26 cellular contexts compared by ENCODE assay signal in the genomic region with DNA sequence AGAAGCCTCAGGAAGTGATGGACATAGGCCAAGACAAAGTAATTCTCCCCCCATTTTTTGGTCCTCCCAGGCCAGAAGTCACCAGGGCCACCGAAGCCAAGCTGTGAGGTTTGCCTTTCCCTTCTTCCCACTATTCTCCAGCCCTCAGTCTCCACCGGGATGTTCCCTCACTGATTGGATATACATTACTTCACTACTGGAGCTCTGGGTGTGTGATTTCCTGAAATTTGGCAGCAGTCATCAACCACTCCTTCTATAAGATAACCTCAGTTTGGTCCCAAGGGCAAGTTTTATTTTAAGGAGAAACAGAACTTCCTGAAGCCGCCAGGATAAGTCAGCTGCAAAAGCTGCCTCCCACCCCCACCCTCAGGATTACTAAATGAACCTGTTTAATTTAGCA. TPM values are rescaled to one million over a fixed set of nuclear protein-coding genes. Genes with fewer than 3 reads are reported as not detected.
DNase-seq lines count a peak whose midpoint lies in the region; ATAC-seq, FAIRE-seq and TF ChIP-seq lines count a peak whose summit lies in the region.
"Had no signal": no experiment of that assay in that cellular context is flagged by ENCODE, and none has a peak within 500 bp of the region (broad histone marks: within the 10 kb centered on the region; RNA-seq: fewer than 3 reads in every experiment).

No MANE protein-coding gene starts in this region.

- no peaks in the 10 kb centered on the region for H3K9me1 ChIP-seq in endothelial cell of umbilical vein (replicated peaks; ENCODE audit: control insufficient read depth, extremely low read depth, insufficient read depth, low read length)

- no peak for DNase-seq in left ventricle myocardium superior
- DNase-seq in Right ventricle myocardium superior, result no peak
- no peak for DNase-seq in endothelial cell of umbilical vein (ENCODE audit: low read depth, low spot score)
- peak; percentile 17 for DNase-seq in osteoblast (ENCODE audit: insufficient read length, low spot score, missing footprints)
- no peak for DNase-seq in DMS53 (lab: John Stamatoyannopoulos, UW)
- DNase-seq in activated gamma-delta T cell (lab: John Stamatoyannopoulos, UW), result no peak
- DNase-seq: C1 segment of cervical spinal cord; CD4-positive, alpha-beta memory T cell; COR-L47; DMS79; EL; GDM1; IMR-90; KG1; MG63; NCI-H1105 treated with DMSO at 0.1 percent for 48 hours; NCI-H2029; NCI-H69; SIG-M5 had no signal

- no peak for TF ChIP-seq POLR2A in endothelial cell of umbilical vein (IDR thresholded peaks at IDR 0.05; ENCODE audit: low read depth, low read length)

- no peak overlapping the region for H3K27ac ChIP-seq in endothelial cell of umbilical vein (ENCODE audit: insufficient read depth, low read depth, low read length)
- no peak overlapping the region for H3K27ac ChIP-seq in osteoblast (ENCODE audit: low read depth, low read length)
- H3K27ac ChIP-seq: RWPE1, SK-N-MC had no signal

- no peak for TF ChIP-seq CTCF in endothelial cell of umbilical vein (IDR thresholded peaks at IDR 0.05; ENCODE audit: extremely low read depth in 1 of 2, insufficient read depth in 1 of 2, low read depth in 1 of 2, low read length in 2 of 2)
- no peak for TF ChIP-seq CTCF in osteoblast (IDR thresholded peaks at IDR 0.05; ENCODE audit: extremely low read depth, low read depth, low read length)

- H3K9me3 ChIP-seq in endothelial cell of umbilical vein (replicated peaks; ENCODE audit: control insufficient read depth, insufficient read depth, low read length) (no peaks in the 10 kb centered on the region), osteoblast (ENCODE audit: low read depth, low read length) (no peaks in the 10 kb centered on the region)
- H3K9me3 ChIP-seq: MG63 had no signal

- POLR2A ChIA-PET in endothelial cell of umbilical vein (lab: Charles Lee), result no interaction called here

- no peak overlapping the region for H3K4me3 ChIP-seq in endothelial cell of umbilical vein (replicated peaks in 1 of 3; ENCODE audit: insufficient read depth in 1 of 3, low read depth in 1 of 3, low read length in 3 of 3)
- H3K4me3 ChIP-seq in osteoblast (ENCODE audit: insufficient read depth, low read length), result no peak overlapping the region
- H3K4me3 ChIP-seq: MG63, SK-N-MC had no signal

- H3K27me3 ChIP-seq in endothelial cell of umbilical vein (ENCODE audit: control insufficient read depth in 2 of 2, insufficient read depth in 2 of 2, low read length in 2 of 2) (no peaks in the 10 kb centered on the region), osteoblast (ENCODE audit: insufficient read depth, low read length) (peaks cover 6% of the 10 kb centered on the region)
- H3K27me3 ChIP-seq: MG63 had no signal

- peak overlapping the region; percentile 20 for H2AFZ ChIP-seq in endothelial cell of umbilical vein (ENCODE audit: low read depth, low read length)
- no peak overlapping the region for H2AFZ ChIP-seq in osteoblast (ENCODE audit: low read length)

- H3K4me1 ChIP-seq in endothelial cell of umbilical vein (ENCODE audit: control insufficient read depth, extremely low read depth, insufficient read depth, low read length), result peaks cover 9% of the 10 kb centered on the region
- no peaks in the 10 kb centered on the region for H3K4me1 ChIP-seq in osteoblast (ENCODE audit: insufficient read depth, low read length)

- ATAC-seq in left ventricle myocardium superior (peak; percentile 13), Right ventricle myocardium superior (ENCODE audit: poor library complexity) (no peak), esophagus mucosa (no peak)
- ATAC-seq: HCT116 had no signal

- CTCF ChIA-PET in endothelial cell of umbilical vein (lab: Charles Lee), result interaction anchor here (1.1 to 1.3 kb wide), 3 partner anchors 58 to 193 kb away, joined by 3 read pairs; no protein-coding TSS in a partner anchor

- dilution Hi-C loops in endothelial cell of umbilical vein (cut with MboI; ENCODE audit: extremely low pct_ligation_motif_present, low sequenced_read_pairs), result no loop called here

- H4K20me1 ChIP-seq in endothelial cell of umbilical vein (replicated peaks; ENCODE audit: control insufficient read depth, extremely low read depth, insufficient read depth, low read length) (no peaks in the 10 kb centered on the region), osteoblast (ENCODE audit: insufficient read depth, low read length) (no peaks in the 10 kb centered on the region)

- FAIRE-seq in endothelial cell of umbilical vein (lab: Jason Lieb, UNC), result peak; percentile 71
- FAIRE-seq: GM12892 had no signal

- H3K9ac ChIP-seq in endothelial cell of umbilical vein (replicated peaks; ENCODE audit: extremely low read depth, insufficient read depth, low read length), result no peak overlapping the region

- H3K4me2 ChIP-seq in endothelial cell of umbilical vein (ENCODE audit: insufficient read depth, low read length) (no peak overlapping the region), osteoblast (ENCODE audit: insufficient read depth, low read length) (no peak overlapping the region)

- intact Hi-C loops in left ventricle myocardium superior (cut with micrococcal nuclease), result no loop called here
- intact Hi-C loops in Right ventricle myocardium superior (cut with DNase I), result no loop called here
- intact Hi-C loops in endothelial cell of umbilical vein (cut with micrococcal nuclease), result no loop called here

- no TSS peak for BruUV-seq in endothelial cell of umbilical vein (replicated peaks; lab: Mats Ljungman, UMichigan)

- no peaks in the 10 kb centered on the region for H3K36me3 ChIP-seq in endothelial cell of umbilical vein (ENCODE audit: control insufficient read depth in 2 of 2, extremely low read depth in 1 of 2, insufficient read depth in 2 of 2, low read length in 2 of 2)
- no peaks in the 10 kb centered on the region for H3K36me3 ChIP-seq in osteoblast (ENCODE audit: insufficient read depth, low read length)
- H3K36me3 ChIP-seq: MG63 had no signal

- H3K79me2 ChIP-seq in endothelial cell of umbilical vein (ENCODE audit: control insufficient read depth, insufficient read depth, low read length) (no peaks in the 10 kb centered on the region), osteoblast (ENCODE audit: insufficient read depth, low read length) (no peaks in the 10 kb centered on the region)

TF ChIP-seq in endothelial cell of umbilical vein, 7 proteins besides CTCF, POLR2A, EP300 and RAD21:
- TF ChIP-seq POLR2AphosphoS5 (IDR thresholded peaks at IDR 0.05; ENCODE audit: insufficient read depth, low read depth, low read length), result no peak
- no peak for TF ChIP-seq GATA2 (IDR thresholded peaks at IDR 0.05; ENCODE audit: insufficient read depth, insufficient read length, low read depth, low read length)
- TF ChIP-seq, protein P1, sequence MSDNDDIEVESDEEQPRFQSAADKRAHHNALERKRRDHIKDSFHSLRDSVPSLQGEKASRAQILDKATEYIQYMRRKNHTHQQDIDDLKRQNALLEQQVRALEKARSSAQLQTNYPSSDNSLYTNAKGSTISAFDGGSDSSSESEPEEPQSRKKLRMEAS (IDR thresholded peaks at IDR 0.05; ENCODE audit: insufficient read depth, insufficient read length), result no peak
- TF ChIP-seq FOS (IDR thresholded peaks at IDR 0.05; ENCODE audit: borderline replicate concordance, insufficient read depth, low read length), result no peak
- TF ChIP-seq EZH2 (IDR thresholded peaks at IDR 0.05; ENCODE audit: borderline replicate concordance, low read depth, low read length, severe bottlenecking), result no peak
- TF ChIP-seq JUN (IDR thresholded peaks at IDR 0.05; ENCODE audit: borderline replicate concordance, insufficient read depth, insufficient read length, low read depth), result no peak
- no peak for TF ChIP-seq MYC (IDR thresholded peaks at IDR 0.05; ENCODE audit: low read depth, low read length)

RNA-seq across cellular contexts. Expression of a gene that starts 11.3 kb away (rescaled TPM):
- 11.6 TPM for total RNA-seq in left ventricle myocardium superior
- total RNA-seq in Right ventricle myocardium superior, result 8.3 TPM
- total RNA-seq in endothelial cell of umbilical vein, result 1.4 and 2.7 TPM in 2 replicates
- polyA plus RNA-seq in endothelial cell of umbilical vein, result 11.9 and 13.2 TPM in 2 replicates
- polyA plus RNA-seq in endothelial cell of umbilical vein (2011; cell fraction: cytosol; rRNA removed), result 8.3 TPM in 2 replicates
- polyA plus RNA-seq in endothelial cell of umbilical vein (2011; cell fraction: nucleus; rRNA removed), result 19.0 and 23.3 TPM in 2 replicates
- polyA plus RNA-seq in endothelial cell of umbilical vein (2012), result 5.6 and 6.8 TPM in 2 replicates
- polyA minus RNA-seq in endothelial cell of umbilical vein, result 11.5 and 15.3 TPM in 2 replicates
- not detected for polyA minus RNA-seq in endothelial cell of umbilical vein (2011; cell fraction: cytosol; rRNA and poly(A)+ RNA removed)
- 12.6 and 16.3 TPM in 2 replicates for polyA minus RNA-seq in endothelial cell of umbilical vein (2011; cell fraction: nucleus; rRNA and poly(A)+ RNA removed)
- under 0.01 and 0.36 TPM in 2 replicates for total RNA-seq in osteoblast
- 17.6 TPM for total RNA-seq in esophagus mucosa
- total RNA-seq: A172; CD4-positive, alpha-beta memory T cell; NCI-H460 had no signal
- polyA plus RNA-seq: CD4-positive, alpha-beta memory T cell had no signal
